In genomic region chr1:234842726-234843641, GRCh38 we compare ENCODE assay signal across 8 cellular contexts.
A peak's percentile ranks its signal among the peaks of the same experiment; 100 is the strongest.
DNase-seq lines count a peak whose midpoint lies in the region; ATAC-seq and TF ChIP-seq lines count a peak whose summit lies in the region.

No MANE protein-coding gene starts in this region.

- no peak overlapping the region for H3K56ac ChIP-seq in H9 (ENCODE audit: insufficient read length, low read depth, low read length)

- H2BK5ac ChIP-seq in H9 (ENCODE audit: insufficient read length, low read length), result no peak overlapping the region

- H3K27me3 ChIP-seq in OCI-LY1 (ENCODE audit: insufficient read depth, low read length) (no peaks in the 10 kb centered on the region), osteoblast (ENCODE audit: insufficient read depth, low read length) (no peaks in the 10 kb centered on the region), H9 (ENCODE audit: insufficient read depth, low read length) (no peaks in the 10 kb centered on the region)

- H2BK20ac ChIP-seq in H9 (ENCODE audit: low read depth, low read length, poor library complexity, severe bottlenecking), result no peak overlapping the region

- H3K79me2 ChIP-seq in OCI-LY1 (ENCODE audit: insufficient read depth, low read length) (no peaks in the 10 kb centered on the region), osteoblast (ENCODE audit: insufficient read depth, low read length) (no peaks in the 10 kb centered on the region), H9 (ENCODE audit: insufficient read depth, low read length) (no peaks in the 10 kb centered on the region)

- peaks cover 4 to 5% of the 10 kb centered on the region in 2 experiments; a peak in 3 of 5 replicates for H3K9me3 Mint-ChIP-seq in H9

- H3K4me3 ChIP-seq in GM12875 (ENCODE audit: low read depth, low read length), result peak overlapping the region; percentile 43
- H3K4me3 ChIP-seq in OCI-LY1 (ENCODE audit: low read depth, low read length, poor library complexity, severe bottlenecking), result peak overlapping the region; percentile 6
- no peak overlapping the region for H3K4me3 ChIP-seq in osteoblast (ENCODE audit: insufficient read depth, low read length)

- ATAC-seq in GM21717 (IDR thresholded peaks at IDR 0.05; ENCODE audit: unreplicated experiment), result peak; percentile 77

- no CpG with 5 or more reads among the region's 12 CpGs for WGBS in H9 (ENCODE audit: extremely low coverage, insufficient read length, low lambda C conversion rate)

- H3K4ac ChIP-seq in H9 (ENCODE audit: low read depth, low read length), result no peak overlapping the region

- H3K27me3 Mint-ChIP-seq in H9 (ENCODE audit: low read depth), result no peaks in the 10 kb centered on the region

- H3K4me1 Mint-ChIP-seq in H9, result peaks cover 20% of the 10 kb centered on the region in 2 experiments

- no peak overlapping the region for H2BK120ac ChIP-seq in H9 (ENCODE audit: low read depth, low read length, poor library complexity, severe bottlenecking)

- H3K36me3 ChIP-seq in OCI-LY1 (ENCODE audit: insufficient read depth, low read length), result no peaks in the 10 kb centered on the region
- H3K36me3 ChIP-seq in osteoblast (ENCODE audit: insufficient read depth, low read length), result no peaks in the 10 kb centered on the region

- TF ChIP-seq CTCF in GM12875 (IDR thresholded peaks at IDR 0.05; ENCODE audit: borderline replicate concordance, insufficient read depth, low read depth, low read length) (peak; percentile 18; the same call in 1 of the 2 replicates), OCI-LY1 (IDR thresholded peaks at IDR 0.05; ENCODE audit: low read length) (no peak), osteoblast (IDR thresholded peaks at IDR 0.05; ENCODE audit: extremely low read depth, low read depth, low read length) (no peak), H9 (conservative IDR thresholded peaks at IDR 0.05) (no peak)

- H2AFZ ChIP-seq in OCI-LY1 (ENCODE audit: low read length) (no peak overlapping the region), osteoblast (ENCODE audit: low read length) (peak overlapping the region; percentile 52), H9 (ENCODE audit: low read length) (no peak overlapping the region)

- H4K20me1 ChIP-seq in OCI-LY1 (ENCODE audit: insufficient read depth, low read length) (no peaks in the 10 kb centered on the region), osteoblast (ENCODE audit: insufficient read depth, low read length) (no peaks in the 10 kb centered on the region), H9 (ENCODE audit: control insufficient read depth, insufficient read depth, insufficient read length) (no peaks in the 10 kb centered on the region)

- no peaks in the 10 kb centered on the region for H3K79me1 ChIP-seq in H9 (ENCODE audit: insufficient read depth, low read depth, low read length, poor library complexity, severe bottlenecking)

- H3K4me3 Mint-ChIP-seq in H9, result no peak overlapping the region

- H3F3A ChIP-seq in OCI-LY1 (ENCODE audit: insufficient read depth, low read length), result no peaks in the 10 kb centered on the region

- H3T11ph ChIP-seq in H9 (ENCODE audit: low read length), result no peak overlapping the region

- H3K4me1 ChIP-seq in OCI-LY1 (ENCODE audit: insufficient read depth, low read length, severe bottlenecking) (peaks cover 50% of the 10 kb centered on the region), osteoblast (ENCODE audit: insufficient read depth, low read length) (peaks cover 54% of the 10 kb centered on the region), H9 (ENCODE audit: insufficient read depth, low read length) (no peaks in the 10 kb centered on the region)

- H2BK12ac ChIP-seq in H9 (ENCODE audit: insufficient read length, low read depth, low read length), result no peak overlapping the region

- H3K9me2 ChIP-seq in OCI-LY1 (ENCODE audit: low read depth, low read length), result no peaks in the 10 kb centered on the region

- no peak overlapping the region for H3K18ac ChIP-seq in H9 (ENCODE audit: insufficient read length, low read depth, low read length)

- H4K8ac ChIP-seq in H9 (replicated peaks; ENCODE audit: insufficient read length, low read depth, low read length), result no peak overlapping the region

- H3K4me2 ChIP-seq in OCI-LY1 (ENCODE audit: low read length) (peak overlapping the region; percentile 29), osteoblast (ENCODE audit: insufficient read depth, low read length) (no peak overlapping the region), H9 (ENCODE audit: insufficient read depth, insufficient read length, low read length) (no peak overlapping the region)

- DNase-seq in activated naive CD4-positive, alpha-beta T cell (lab: John Stamatoyannopoulos, UW), result peak; percentile 13 to 31 (median 22)
- peak; percentile 71 for DNase-seq in osteoblast (ENCODE audit: insufficient read length, low spot score, missing footprints)
- DNase-seq in H9, result no peak
- DNase-seq in foreskin melanocyte, result no peak
- no peak for DNase-seq in cortex of kidney (lab: John Stamatoyannopoulos, UW)

- H4K91ac ChIP-seq in H9 (ENCODE audit: insufficient read length, low read depth, low read length), result no peak overlapping the region

- no peak overlapping the region for H3K23ac ChIP-seq in H9 (ENCODE audit: insufficient read length, low read depth, low read length)

- no peak overlapping the region for H2BK15ac ChIP-seq in H9 (ENCODE audit: low read depth, low read length)

- peaks cover 5 to 13% (median 8%) of the 10 kb centered on the region in 3 experiments; a peak in 4 of 7 replicates for H3K36me3 Mint-ChIP-seq in H9 (ENCODE audit: insufficient read depth in 1 of 3, low read depth in 3 of 3)

- no peak overlapping the region for H3K14ac ChIP-seq in H9 (ENCODE audit: insufficient read depth, low read length)

- H3K23me2 ChIP-seq in H9 (ENCODE audit: insufficient read length, low read depth, low read length, poor library complexity, severe bottlenecking), result no peaks in the 10 kb centered on the region

- peak overlapping the region; percentile 28 for H3K9ac ChIP-seq in OCI-LY1 (ENCODE audit: low read length)
- H3K9ac ChIP-seq in H9 (ENCODE audit: extremely low read depth, insufficient read length, low read length), result no peak overlapping the region

- no peak overlapping the region for H2AK5ac ChIP-seq in H9 (ENCODE audit: insufficient read length, low read length)

- no peaks in the 10 kb centered on the region for H3K9me3 ChIP-seq in OCI-LY1 (ENCODE audit: low read length)
- no peaks in the 10 kb centered on the region for H3K9me3 ChIP-seq in osteoblast (ENCODE audit: low read depth, low read length)
- no peaks in the 10 kb centered on the region for H3K9me3 ChIP-seq in H9 (ENCODE audit: control insufficient read depth, low read depth, low read length)

- H3K27ac ChIP-seq in OCI-LY1 (ENCODE audit: low read depth, low read length, poor library complexity, severe bottlenecking), result peak overlapping the region; percentile 87
- peak overlapping the region; percentile 66 for H3K27ac ChIP-seq in osteoblast (ENCODE audit: low read depth, low read length)
- H3K27ac ChIP-seq in H9 (ENCODE audit: insufficient read length, low read depth, low read length), result no peak overlapping the region

- H4K5ac ChIP-seq in H9 (ENCODE audit: insufficient read length, low read depth, low read length), result no peak overlapping the region

- peak overlapping the region in 1 of 3 experiments; percentile 44; a peak in 1 of 7 replicates for H3K27ac Mint-ChIP-seq in H9

Comparison
In these comparisons a context has a peak if more than half of its experiments do, and no peak if none do; other contexts are left out.
1. DNase-seq: peak in activated naive CD4-positive, alpha-beta T cell (4 of 4) and osteoblast (single experiment); none in H9 (single experiment), foreskin melanocyte (single experiment) and cortex of kidney (single experiment).